In genomic region chr6:166166314-166167257, GRCh38 we compare ENCODE assay signal across 1 cellular context.
TF ChIP-seq lines count a peak whose summit lies in the region.

No MANE protein-coding gene starts in this region.

TF ChIP-seq in A549, 52 proteins besides CTCF, POLR2A, EP300 and RAD21 (continued from another document):
- TF ChIP-seq BCL3 (IDR thresholded peaks at IDR 0.05) (no peak), NFE2L2 (conservative IDR thresholded peaks at IDR 0.05; ENCODE audit: low read length) (no peak)
